ENCODE assay signal across 8 cellular contexts in genomic region chr9:126914458-126915280, GRCh38. TPM values are rescaled to one million over a fixed set of nuclear protein-coding genes. Genes with fewer than 3 reads are reported as not detected.
DNase-seq lines count a peak whose midpoint lies in the region; ATAC-seq lines count a peak whose summit lies in the region.

Gene RALGPS1 (plus strand): TSS chr9:126914782. CDS start chr9:126962290, 47,508 bp downstream.

- H3K4me3 Mint-ChIP-seq in activated CD4-positive, alpha-beta T cell treated with anti-CD3 and anti-CD28 coated beads, Interleukin-2, amount 10 ng/mL, durations not matched to agents 7 days and 5 days = peak within 1 kb of the TSS; percentile 63

- CTCF ChIA-PET in activated CD4-positive, alpha-beta T cell treated with anti-CD3 and anti-CD28 coated beads, Interleukin-2, amount 10 ng/mL, durations not matched to agents 7 days and 5 days (lab: Charles Lee) = interaction anchor here (0.9 kb wide), 1 partner anchor 28 kb away, joined by 3 read pairs; no protein-coding TSS in a partner anchor

- peaks cover 8% of the 10 kb centered on the region for H3K9me3 Mint-ChIP-seq in activated CD4-positive, alpha-beta T cell treated with anti-CD3 and anti-CD28 coated beads, Interleukin-2, amount 10 ng/mL, durations not matched to agents 7 days and 5 days

- peak within 1 kb of the TSS; percentile 54 for H3K27ac Mint-ChIP-seq in activated CD4-positive, alpha-beta T cell treated with anti-CD3 and anti-CD28 coated beads, Interleukin-2, amount 10 ng/mL, durations not matched to agents 7 days and 5 days

- peak; percentile 53 to 95 (median 90) for DNase-seq in C1 segment of cervical spinal cord (lab: John Stamatoyannopoulos, UW)
- peak; percentile 90 for DNase-seq in NCI-H526 treated with DMSO at 0.1 percent for 48 hours (lab: John Stamatoyannopoulos, UW)
- peak; percentile 91 for DNase-seq in activated CD4-positive, alpha-beta T cell treated with anti-CD3 and anti-CD28 coated beads, Interleukin-2, amount 10 ng/mL, durations not matched to agents 7 days and 5 days
- peak; percentile 35 for DNase-seq in cortex of kidney (lab: John Stamatoyannopoulos, UW)
- DNase-seq in left kidney (ENCODE audit: low read depth, low spot score) = peak; percentile 98
- peak; percentile 75 to 80 for DNase-seq in stimulated activated CD4-positive, alpha-beta T cell treated with anti-CD3 and anti-CD28 coated beads, Interleukin-1b, Interleukin-23, amount 100 ng/mL, for 4 hours (ENCODE audit: low read depth in 2 of 2)

- POLR2A ChIA-PET in activated CD4-positive, alpha-beta T cell treated with anti-CD3 and anti-CD28 coated beads, Interleukin-2, amount 10 ng/mL, durations not matched to agents 7 days and 5 days (lab: Charles Lee) = interaction anchor here (0.7 kb wide), 1 partner anchor 109 kb away, joined by 4 read pairs; no protein-coding TSS in a partner anchor

- ATAC-seq in GM19372 (IDR thresholded peaks at IDR 0.05; ENCODE audit: low read depth, unreplicated experiment) (peak; percentile 94), HG03520 (IDR thresholded peaks at IDR 0.05; ENCODE audit: unreplicated experiment) (peak; percentile 92)

- peaks cover 15% of the 10 kb centered on the region for H3K4me1 Mint-ChIP-seq in activated CD4-positive, alpha-beta T cell treated with anti-CD3 and anti-CD28 coated beads, Interleukin-2, amount 10 ng/mL, durations not matched to agents 7 days and 5 days

- H3K27me3 Mint-ChIP-seq in activated CD4-positive, alpha-beta T cell treated with anti-CD3 and anti-CD28 coated beads, Interleukin-2, amount 10 ng/mL, durations not matched to agents 7 days and 5 days = peaks cover 30% of the 10 kb centered on the region

- no peaks in the 10 kb centered on the region for H3K36me3 Mint-ChIP-seq in activated CD4-positive, alpha-beta T cell treated with anti-CD3 and anti-CD28 coated beads, Interleukin-2, amount 10 ng/mL, durations not matched to agents 7 days and 5 days (ENCODE audit: low read depth)

RNA-seq across cellular contexts. Expression of gene RALGPS1, which starts in this region (rescaled TPM):
- total RNA-seq in activated CD4-positive, alpha-beta T cell treated with anti-CD3 and anti-CD28 coated beads, Interleukin-2, amount 10 ng/mL, durations not matched to agents 7 days and 5 days = 1 to 10 TPM; 1.9 to 2.2 TPM

Comparison
In these comparisons a context has a peak if more than half of its experiments do, and no peak if none do; other contexts are left out.
1. Peak in every context shown above with its lines: DNase-seq and ATAC-seq.
2. DNase-seq: peak in every context shown above with its lines; median percentile 98 in left kidney; 91 in activated CD4-positive, alpha-beta T cell treated with anti-CD3 and anti-CD28 coated beads, Interleukin-2, amount 10 ng/mL, durations not matched to agents 7 days and 5 days; 90 in NCI-H526 treated with DMSO at 0.1 percent for 48 hours; 90 in C1 segment of cervical spinal cord; 78 in stimulated activated CD4-positive, alpha-beta T cell treated with anti-CD3 and anti-CD28 coated beads, Interleukin-1b, Interleukin-23, amount 100 ng/mL, for 4 hours; 35 in cortex of kidney.